11 cellular contexts compared by ENCODE assay signal in genomic region chr10:116630020-116630419, GRCh38. TPM values are rescaled to one million over a fixed set of nuclear protein-coding genes. Genes with fewer than 3 reads are reported as not detected.
"Had no signal": no experiment of that assay in that cellular context is flagged by ENCODE, and none has a peak within 500 bp of the region (broad histone marks: within the 10 kb centered on the region; RNA-seq: fewer than 3 reads in every experiment).

No MANE protein-coding gene starts in this region.

- H3K4me3 Mint-ChIP-seq: GM23338, HFFc6 had no signal

- H3K4me2 ChIP-seq: GM23338 had no signal

- H3K9me3 ChIP-seq: HAP-1 had no signal

- DNase-seq: H7, HFFc6, KBM-7 had no signal

- H3K36me3 Mint-ChIP-seq: IgD-negative memory B cell had no signal

- ATAC-seq: GM23338, HCT116, HepG2 had no signal

- H3K4me1 Mint-ChIP-seq: GM23338, IgD-negative memory B cell had no signal

- H3K9me3 Mint-ChIP-seq: GM23338, HFFc6 had no signal

- H3K27ac Mint-ChIP-seq: GM23338, HFFc6, IgD-negative memory B cell had no signal

- H3K36me3 ChIP-seq: HAP-1 had no signal

- H3K4me3 ChIP-seq: GM23338, HAP-1 had no signal

- H3K27ac ChIP-seq: HL-60 had no signal

- H3K4me1 ChIP-seq: HAP-1 had no signal

RNA-seq across cellular contexts. Expression of gene PNLIPRP2, which starts 9.3 kb away (rescaled TPM):
- total RNA-seq: GM23338, H4, H7, HFFc6, HT1080 had no signal
- polyA plus RNA-seq: IgD-negative memory B cell had no signal

RNA-seq across cellular contexts. Expression of gene PNLIPRP1, which starts 39.3 kb away (rescaled TPM):
- total RNA-seq: GM23338, H4, H7, HepG2, HFFc6, HT1080 had no signal
- polyA plus RNA-seq: HepG2, IgD-negative memory B cell had no signal
